8 cellular contexts compared by ENCODE assay signal in genomic region chr2:24919977-24920812, GRCh38. TPM values are rescaled to one million over a fixed set of nuclear protein-coding genes. Genes with fewer than 3 reads are reported as not detected.
DNase-seq lines count a peak whose midpoint lies in the region; ATAC-seq, FAIRE-seq and TF ChIP-seq lines count a peak whose summit lies in the region.

ADCY3 (minus strand) TSS chr2:24920237; CDS start chr2:24918987, 1,250 bp downstream.

- peaks cover 7% of the 10 kb centered on the region for H3K27me3 Mint-ChIP-seq in activated naive CD8-positive, alpha-beta T cell treated with anti-CD3 and anti-CD28 coated beads for 36 hours

- H3K9me3 ChIP-seq in parathyroid adenoma (ENCODE audit: control insufficient read depth, low read length): no peaks in the 10 kb centered on the region

- no peaks in the 10 kb centered on the region for H3K36me3 ChIP-seq in parathyroid adenoma (ENCODE audit: control insufficient read depth, insufficient read depth, low read length)

- peak within 1 kb of the TSS; percentile 85 for H3K27ac Mint-ChIP-seq in activated naive CD8-positive, alpha-beta T cell treated with anti-CD3 and anti-CD28 coated beads for 36 hours

- peak; percentile 51 for DNase-seq in AG10803 (ENCODE audit: low read depth)
- peak; percentile 33 for DNase-seq in SK-N-DZ (ENCODE audit: low spot score)
- DNase-seq in activated naive CD8-positive, alpha-beta T cell treated with anti-CD3 and anti-CD28 coated beads for 36 hours: peak; percentile 78
- peak; percentile 78 for DNase-seq in Right ventricle myocardium inferior (ENCODE audit: missing footprints)
- DNase-seq in urothelium cell line (ENCODE audit: low spot score): peak; percentile 88

- TF ChIP-seq CTCF in AG10803 (conservative IDR thresholded peaks at IDR 0.05; ENCODE audit: low read length) (no peak), parathyroid adenoma (IDR thresholded peaks at IDR 0.05) (no peak)

- peak; percentile 62 for ATAC-seq in GM19023 (IDR thresholded peaks at IDR 0.05; ENCODE audit: unreplicated experiment)
- ATAC-seq in HG03159 (IDR thresholded peaks at IDR 0.05; ENCODE audit: unreplicated experiment): peak; percentile 61
- peak; percentile 77 for ATAC-seq in Right ventricle myocardium inferior

- peaks cover 28% of the 10 kb centered on the region for H3K4me1 Mint-ChIP-seq in activated naive CD8-positive, alpha-beta T cell treated with anti-CD3 and anti-CD28 coated beads for 36 hours

- no peak within 1 kb of the TSS for H3K27ac ChIP-seq in parathyroid adenoma

- intact Hi-C loops in Right ventricle myocardium inferior (cut with DNase I): loop anchor here (5.0 kb wide), 2 partner anchors 48 to 68 kb away; no protein-coding TSS in a partner anchor

- no peaks in the 10 kb centered on the region for H3K27me3 ChIP-seq in parathyroid adenoma (ENCODE audit: control insufficient read depth, insufficient read depth, low read length)

- H3K4me3 Mint-ChIP-seq in activated naive CD8-positive, alpha-beta T cell treated with anti-CD3 and anti-CD28 coated beads for 36 hours: peak within 1 kb of the TSS; percentile 88

- no peaks in the 10 kb centered on the region for H3K79me2 ChIP-seq in parathyroid adenoma

- H3K4me1 ChIP-seq in parathyroid adenoma: no peaks in the 10 kb centered on the region

- H3K9me3 Mint-ChIP-seq in activated naive CD8-positive, alpha-beta T cell treated with anti-CD3 and anti-CD28 coated beads for 36 hours: no peaks in the 10 kb centered on the region

- no peak within 1 kb of the TSS for H3K9ac ChIP-seq in parathyroid adenoma

- H3K36me3 Mint-ChIP-seq in activated naive CD8-positive, alpha-beta T cell treated with anti-CD3 and anti-CD28 coated beads for 36 hours: peaks cover 14% of the 10 kb centered on the region

- peak within 1 kb of the TSS; percentile 68 for H3K4me2 ChIP-seq in parathyroid adenoma (ENCODE audit: low read length)

- FAIRE-seq in urothelium cell line (lab: Jason Lieb, UNC): no peak

- H3K4me3 ChIP-seq in AG10803 (ENCODE audit: low read length) (peak within 1 kb of the TSS; percentile 66), parathyroid adenoma (ENCODE audit: low read depth, low read length) (peak within 1 kb of the TSS; percentile 42)

- H2AFZ ChIP-seq in parathyroid adenoma: peak within 1 kb of the TSS; percentile 75

RNA-seq across cellular contexts. Expression of gene ADCY3, which starts in this region (rescaled TPM):
- 21.3 and 27.5 TPM in 2 replicates for polyA plus RNA-seq in SK-N-DZ (2014; cell fraction: cytosol; rRNA removed)
- 76.3 and 141 TPM in 2 replicates for polyA plus RNA-seq in SK-N-DZ (2014; cell fraction: nucleus; rRNA removed)
- 10 to 100 TPM; 55.4 to 55.7 TPM for total RNA-seq in activated naive CD8-positive, alpha-beta T cell treated with anti-CD3 and anti-CD28 coated beads for 36 hours
- total RNA-seq in Right ventricle myocardium inferior: 26.7 TPM

Comparison
In these comparisons a context has a peak if more than half of its experiments do, and no peak if none do; other contexts are left out.
1. DNase-seq: peak in every context shown above with its lines; median percentile 88 in urothelium cell line; 78 in activated naive CD8-positive, alpha-beta T cell treated with anti-CD3 and anti-CD28 coated beads for 36 hours; 78 in Right ventricle myocardium inferior; 51 in AG10803; 33 in SK-N-DZ.